14 cellular contexts compared by ENCODE assay signal in genomic region chr18:80023173-80023572, GRCh38. TPM values are rescaled to one million over a fixed set of nuclear protein-coding genes. Genes with fewer than 3 reads are reported as not detected.
DNase-seq lines count a peak whose midpoint lies in the region; ATAC-seq and TF ChIP-seq lines count a peak whose summit lies in the region.
"Had no signal": no experiment of that assay in that cellular context is flagged by ENCODE, and none has a peak within 500 bp of the region (broad histone marks: within the 10 kb centered on the region; RNA-seq: fewer than 3 reads in every experiment).

No MANE protein-coding gene starts in this region.

- H3K4me1 ChIP-seq in testis (no peaks in the 10 kb centered on the region), vagina (no peaks in the 10 kb centered on the region)
- H3K4me1 ChIP-seq: esophagus muscularis mucosa had no signal

- H3K27ac ChIP-seq in testis, result no peak overlapping the region
- no peak overlapping the region for H3K27ac ChIP-seq in vagina
- H3K27ac ChIP-seq: esophagus muscularis mucosa had no signal

- peak; percentile 17 to 28 for DNase-seq in stimulated activated CD4-positive, alpha-beta T cell treated with anti-CD3 and anti-CD28 coated beads, Interleukin-2, amount 100 ng/mL, for 48 hours
- DNase-seq in stimulated activated CD4-positive, alpha-beta T cell treated with anti-CD3 and anti-CD28 coated beads, Interleukin-12 subunit alpha, Interleukin-12 subunit beta, amount 100 ng/mL, for 4 hours, result no peak
- DNase-seq in NB4 (ENCODE audit: low read depth) (peak; percentile 45), dermis blood vessel endothelial cell (peak; percentile 15), testis (peak; percentile 37), vagina (ENCODE audit: extremely low spot score in 2 of 2) (no peak)
- no peak for DNase-seq in central memory CD4-positive, alpha-beta T cell
- DNase-seq: activated gamma-delta T cell treated with Interleukin-2 at 50 U/mL for 16 hours, DMS79 treated with DMSO at 0.1 percent for 48 hours, midbrain, NCI-H2029 treated with DMSO at 0.1 percent for 48 hours, T-helper 17 cell had no signal

- H3K4me3 ChIP-seq in NB4 (ENCODE audit: low read depth, low read length) (no peak overlapping the region), testis (no peak overlapping the region), vagina (no peak overlapping the region)
- H3K4me3 ChIP-seq: esophagus muscularis mucosa had no signal

- no peaks in the 10 kb centered on the region for H3K36me3 ChIP-seq in testis (ENCODE audit: low read depth, missing control alignments)
- H3K36me3 ChIP-seq in vagina, result peaks cover 0 to 27% of the 10 kb centered on the region in 2 donors

- no peak for ATAC-seq in HG02678 (IDR thresholded peaks at IDR 0.05; ENCODE audit: unreplicated experiment)
- ATAC-seq: T-helper 17 cell had no signal

- TF ChIP-seq CTCF in NB4 (IDR thresholded peaks at IDR 0.05; ENCODE audit: low read depth, low read length) (peak; percentile 40), testis (IDR thresholded peaks at IDR 0.05) (peak in 1 of 3 experiments; percentile 42), vagina (IDR thresholded peaks at IDR 0.05) (no peak)

- TF ChIP-seq POLR2A in NB4 (IDR thresholded peaks at IDR 0.05; ENCODE audit: extremely low read depth, insufficient read length), result no peak
- no peak for TF ChIP-seq POLR2A in testis (IDR thresholded peaks at IDR 0.05)
- TF ChIP-seq POLR2A in vagina (IDR thresholded peaks at IDR 0.05), result no peak

- WGBS in testis, 2 donors, result 62 to 72% methylated on average over 4 of the region's 4 CpGs

- intact Hi-C loops in testis (cut with DNase I; ENCODE audit: low total_unique reads) (no loop called here), vagina (cut with DNase I) (no loop called here)

- H3K27me3 ChIP-seq in testis, result no peaks in the 10 kb centered on the region
- H3K27me3 ChIP-seq in vagina, result no peaks in the 10 kb centered on the region
- H3K27me3 ChIP-seq: esophagus muscularis mucosa had no signal

- H3K9me3 ChIP-seq in testis, result peaks cover 3% of the 10 kb centered on the region
- peaks cover 80% of the 10 kb centered on the region for H3K9me3 ChIP-seq in vagina

RNA-seq across cellular contexts. Expression of gene RBFA, which starts 11.1 kb away (rescaled TPM):
- 17.2 and 40.3 TPM in 2 replicates for total RNA-seq in dermis blood vessel endothelial cell
- total RNA-seq in testis, result 10 to 100 TPM; 57.0 to 57.6 TPM
- 25.9 TPM for polyA plus RNA-seq in testis (ENCODE audit: insufficient read depth, low read depth, low replicate concordance)
- 30.2 TPM for total RNA-seq in vagina

RNA-seq across cellular contexts. Expression of gene TXNL4A, which starts 34.8 kb away (rescaled TPM):
- total RNA-seq in dermis blood vessel endothelial cell (56.0 and 74.9 TPM in 2 replicates), testis (10 to 100 TPM; 37.4 to 47.0 TPM), vagina (24.8 TPM)
- polyA plus RNA-seq in testis (ENCODE audit: insufficient read depth, low read depth, low replicate concordance), result 158 TPM

RNA-seq across cellular contexts. Expression of gene HSBP1L1, which starts 58.7 kb away (rescaled TPM):
- 5.2 and 10.9 TPM in 2 replicates for total RNA-seq in dermis blood vessel endothelial cell
- 1 to 10 TPM; 5.0 to 6.6 TPM for total RNA-seq in testis
- 6.0 TPM for polyA plus RNA-seq in testis (ENCODE audit: insufficient read depth, low read depth, low replicate concordance)
- total RNA-seq in vagina, result 32.2 TPM

Comparison
In these comparisons a context has a peak if more than half of its experiments do, and no peak if none do; other contexts are left out.
1. DNase-seq: peak in stimulated activated CD4-positive, alpha-beta T cell treated with anti-CD3 and anti-CD28 coated beads, Interleukin-2, amount 100 ng/mL, for 48 hours (2 of 2), NB4 (single experiment), dermis blood vessel endothelial cell (single experiment) and testis (single experiment); none in stimulated activated CD4-positive, alpha-beta T cell treated with anti-CD3 and anti-CD28 coated beads, Interleukin-12 subunit alpha, Interleukin-12 subunit beta, amount 100 ng/mL, for 4 hours (single experiment), vagina (0 of 2) and central memory CD4-positive, alpha-beta T cell (single experiment).